Comparison of ENCODE assay signal across 12 cellular contexts in the genomic region with DNA sequence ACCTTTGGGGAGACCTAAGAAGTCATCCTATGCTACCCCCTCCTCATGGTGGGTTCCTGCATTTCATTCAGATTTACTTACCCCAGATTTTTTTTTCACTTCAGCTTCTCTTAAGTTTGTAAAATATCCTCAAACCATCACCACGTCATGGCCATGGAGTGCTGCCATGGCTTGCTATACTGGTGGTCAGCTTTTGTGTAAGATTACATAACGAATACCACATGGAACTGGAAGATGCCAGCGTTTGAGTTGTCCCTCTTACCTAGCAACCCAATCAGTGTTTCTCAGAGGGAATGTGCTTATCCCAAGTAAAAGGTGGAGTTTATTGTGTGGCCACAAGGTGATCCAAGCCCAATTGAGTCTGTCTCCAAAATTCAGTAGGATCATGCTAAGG.
"Had no signal": no experiment of that assay in that cellular context is flagged by ENCODE, and none has a peak within 500 bp of the region (broad histone marks: within the 10 kb centered on the region; RNA-seq: fewer than 3 reads in every experiment).

No MANE protein-coding gene starts in this region.

- H3K27ac Mint-ChIP-seq: activated CD4-positive, alpha-beta memory T cell treated with anti-CD3 and anti-CD28 coated beads, Interleukin-2, amount 10 ng/mL, durations not matched to agents 7 days and 5 days; activated CD4-positive, alpha-beta T cell treated with anti-CD3 and anti-CD28 coated beads for 36 hours; T-helper 1 cell treated with Interleukin-12 subunit alpha and Interleukin-12 subunit beta and Interleukin-4 antibody, amounts not matched to agents 30 μg/mL and 1 μg/mL, for 36 hours had no signal

- H3K36me3 ChIP-seq: stomach had no signal

- H3K27me3 ChIP-seq: stomach had no signal

- ATAC-seq: naive thymus-derived CD4-positive, alpha-beta T cell had no signal

- H3K27ac ChIP-seq: stomach had no signal

- H3K4me3 ChIP-seq: mucosa of descending colon, stomach had no signal

- DNase-seq: activated CD8-positive, alpha-beta memory T cell treated with anti-CD3 and anti-CD28 coated beads, Interleukin-2, amount 50 U/mL, for 4 hours; activated gamma-delta T cell; cortex of kidney; effector CD8-positive, alpha-beta T cell; naive thymus-derived CD4-positive, alpha-beta T cell had no signal

- H3K27me3 Mint-ChIP-seq: activated CD4-positive, alpha-beta memory T cell treated with anti-CD3 and anti-CD28 coated beads, Interleukin-2, amount 10 ng/mL, durations not matched to agents 7 days and 5 days; activated CD4-positive, alpha-beta T cell treated with anti-CD3 and anti-CD28 coated beads for 36 hours; brain; naive thymus-derived CD4-positive, alpha-beta T cell had no signal

- H3K9me3 ChIP-seq: mucosa of descending colon, stomach had no signal

- H3K4me3 Mint-ChIP-seq: activated CD4-positive, alpha-beta memory T cell treated with anti-CD3 and anti-CD28 coated beads, Interleukin-2, amount 10 ng/mL, durations not matched to agents 7 days and 5 days; activated CD4-positive, alpha-beta T cell treated with anti-CD3 and anti-CD28 coated beads for 36 hours; brain; naive thymus-derived CD4-positive, alpha-beta T cell; T-helper 1 cell treated with Interleukin-12 subunit alpha and Interleukin-12 subunit beta and Interleukin-4 antibody, amounts not matched to agents 30 μg/mL and 1 μg/mL, for 36 hours had no signal

- H3K36me3 Mint-ChIP-seq: activated naive CD4-positive, alpha-beta T cell treated with anti-CD3 and anti-CD28 coated beads, Interleukin-2, amount 50 U/mL, for 72 hours; brain had no signal

- H3K9me3 Mint-ChIP-seq: activated CD4-positive, alpha-beta memory T cell treated with anti-CD3 and anti-CD28 coated beads, Interleukin-2, amount 10 ng/mL, durations not matched to agents 7 days and 5 days; activated naive CD4-positive, alpha-beta T cell treated with anti-CD3 and anti-CD28 coated beads, Interleukin-2, amount 50 U/mL, for 72 hours; brain; naive thymus-derived CD4-positive, alpha-beta T cell; T-helper 1 cell treated with Interleukin-12 subunit alpha and Interleukin-12 subunit beta and Interleukin-4 antibody, amounts not matched to agents 30 μg/mL and 1 μg/mL, for 36 hours had no signal
